Comparison of ENCODE assay signal across 7 cellular contexts in the genomic region with DNA sequence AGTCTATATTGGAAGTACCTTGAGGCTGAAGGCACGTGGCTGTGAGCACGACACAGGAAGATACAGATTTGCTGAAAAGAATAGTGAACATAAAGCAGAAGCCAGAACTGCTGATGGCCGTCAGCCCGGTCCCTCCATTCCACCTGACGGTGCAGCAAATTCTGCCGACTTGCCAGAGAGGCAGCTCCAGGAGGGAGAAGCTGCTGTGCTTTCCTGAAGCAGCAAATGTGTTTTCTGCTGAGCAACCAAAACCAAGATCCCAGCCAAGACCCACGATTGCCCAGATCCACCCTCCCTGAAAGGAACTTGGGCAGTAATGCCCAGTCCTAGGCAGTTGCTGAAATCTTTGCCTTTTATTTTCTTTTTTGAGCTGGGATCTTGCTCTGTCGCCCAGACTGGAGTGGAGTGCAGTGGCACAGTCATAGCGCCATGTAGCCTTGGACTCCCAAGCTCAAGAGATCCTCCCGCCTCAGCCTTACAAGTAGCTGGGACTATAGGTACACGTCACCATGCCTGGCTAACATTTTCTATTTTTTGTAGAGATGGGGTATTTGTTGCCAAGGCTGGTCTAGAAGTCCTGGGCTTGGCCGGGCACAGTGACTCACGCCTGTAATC. TPM values are rescaled to one million over a fixed set of nuclear protein-coding genes. Genes with fewer than 3 reads are reported as not detected.
DNase-seq lines count a peak whose midpoint lies in the region; ATAC-seq and TF ChIP-seq lines count a peak whose summit lies in the region.
"Had no signal": no experiment of that assay in that cellular context is flagged by ENCODE, and none has a peak within 500 bp of the region (broad histone marks: within the 10 kb centered on the region; RNA-seq: fewer than 3 reads in every experiment).

No MANE protein-coding gene starts in this region.

- peak overlapping the region in 3 of 4 donors; percentile 4 to 45 (median 24) for H3K27ac ChIP-seq in gastroesophageal sphincter
- H3K27ac ChIP-seq in spleen: peak overlapping the region in 5 of 8 donors; percentile 13 to 62 (median 46)

- intact Hi-C loops in spleen (cut with DNase I; ENCODE audit: low total_unique reads): no loop called here

- H3K4me1 ChIP-seq in gastroesophageal sphincter (peaks cover 0 to 11% (median 0%) of the 10 kb centered on the region in 3 donors), spleen (peaks cover 2 to 34% (median 24%) of the 10 kb centered on the region in 6 donors)

- TF ChIP-seq CTCF in gastroesophageal sphincter (IDR thresholded peaks at IDR 0.05) (no peak), spleen (IDR thresholded peaks at IDR 0.05 in 8 of 11, conservative IDR thresholded peaks at IDR 0.05 in 3 of 11) (no peak)

- H3K4me3 ChIP-seq in gastroesophageal sphincter: no peak overlapping the region
- H3K4me3 ChIP-seq in spleen: no peak overlapping the region

- ATAC-seq in gastroesophageal sphincter: peak; percentile 73

- TF ChIP-seq POLR2A in gastroesophageal sphincter (IDR thresholded peaks at IDR 0.05): no peak
- no peak for TF ChIP-seq POLR2A in spleen (IDR thresholded peaks at IDR 0.05)

- TF ChIP-seq EP300 in gastroesophageal sphincter (IDR thresholded peaks at IDR 0.05): no peak

- peaks cover 0 to 65% of the 10 kb centered on the region in 2 donors for H3K36me3 ChIP-seq in gastroesophageal sphincter
- peaks cover 0 to 98% (median 23%) of the 10 kb centered on the region in 6 donors for H3K36me3 ChIP-seq in spleen

- WGBS in gastroesophageal sphincter (ENCODE audit: low coverage in 1 of 2), 2 donors: 52 to 87% methylated on average over 4 to 11 of the region's 13 CpGs
- 79 to 91% (median 85%) methylated on average over 13 of the region's 13 CpGs for WGBS in spleen, 5 donors

- H3K27me3 ChIP-seq in gastroesophageal sphincter (no peaks in the 10 kb centered on the region), spleen (replicated peaks in 1 of 7) (no peaks in the 10 kb centered on the region)

- H3K9me3 ChIP-seq in gastroesophageal sphincter: no peaks in the 10 kb centered on the region
- H3K9me3 ChIP-seq in spleen: no peaks in the 10 kb centered on the region

- peak; percentile 66 for DNase-seq in spleen
- no peak for DNase-seq in ureter (ENCODE audit: low spot score)
- no peak for DNase-seq in activated CD8-positive, alpha-beta memory T cell treated with anti-CD3 and anti-CD28 coated beads, Interleukin-2, amount 50 U/mL, for 4 hours
- DNase-seq: activated CD4-positive, alpha-beta T cell treated with anti-CD3 and anti-CD28 coated beads, Interleukin-2, amount 10 ng/mL, durations not matched to agents 24 days and 14 days; NCI-H2171 treated with DMSO at 0.1 percent for 48 hours had no signal

RNA-seq across cellular contexts. Expression of gene RCN3, which starts 7.0 kb away (rescaled TPM):
- 10 to 100 TPM in 3 of 4 donors, 1 to 10 TPM in 1; 8.2 to 21.0 (median 12.0) TPM for total RNA-seq in gastroesophageal sphincter
- total RNA-seq in spleen: 10 to 100 TPM; 18.9 to 44.2 (median 42.8) TPM
- 10 to 100 TPM; 25.0 to 99.2 (median 89.9) TPM for polyA plus RNA-seq in spleen
- 18.6 TPM for total RNA-seq in ureter
- polyA plus RNA-seq: CD14-positive monocyte had no signal

RNA-seq across cellular contexts. Expression of gene FCGRT, which starts 8.4 kb away (rescaled TPM):
- total RNA-seq in gastroesophageal sphincter (100 to 1,000 TPM in 3 of 4 donors, 10 to 100 TPM in 1; 78.6 to 255 (median 158) TPM), spleen (100 to 1,000 TPM; 273 to 616 (median 435) TPM), ureter (106 TPM)
- 100 to 1,000 TPM; 144 to 364 (median 279) TPM for polyA plus RNA-seq in spleen

RNA-seq across cellular contexts. Expression of gene RPS11, which starts 24.6 kb away (rescaled TPM):
- 1,000 to 10,000 TPM; 2,443 to 5,156 (median 3,385) TPM for total RNA-seq in gastroesophageal sphincter
- total RNA-seq in spleen: 1,000 to 10,000 TPM; 1,555 to 3,509 (median 2,434) TPM
- polyA plus RNA-seq in spleen: over 10,000 TPM in 2 of 3 donors, 1,000 to 10,000 TPM in 1; 8,326 to 12,835 (median 11,104) TPM
- 1,912 TPM for total RNA-seq in ureter

RNA-seq across cellular contexts. Expression of gene RPL13A, which starts 33.4 kb away (rescaled TPM):
- total RNA-seq in gastroesophageal sphincter (1,000 to 10,000 TPM; 1,269 to 3,399 (median 2,205) TPM), spleen (1,000 to 10,000 TPM; 2,521 to 3,132 (median 2,768) TPM), ureter (3,508 TPM)
- polyA plus RNA-seq in spleen: 1,000 to 10,000 TPM; 6,561 to 7,408 (median 7,261) TPM

RNA-seq across cellular contexts. Expression of gene FLT3LG, which starts 46.8 kb away (rescaled TPM):
- total RNA-seq in gastroesophageal sphincter (10 to 100 TPM in 1 of 4 donors, 1 to 10 TPM in 3; 3.1 to 21.0 (median 7.6) TPM), spleen (10 to 100 TPM; 11.2 to 32.8 (median 24.1) TPM), ureter (12.7 TPM)
- 10 to 100 TPM; 16.4 to 26.4 (median 19.9) TPM for polyA plus RNA-seq in spleen
